1 cellular context compared by ENCODE assay signal in the genomic region with DNA sequence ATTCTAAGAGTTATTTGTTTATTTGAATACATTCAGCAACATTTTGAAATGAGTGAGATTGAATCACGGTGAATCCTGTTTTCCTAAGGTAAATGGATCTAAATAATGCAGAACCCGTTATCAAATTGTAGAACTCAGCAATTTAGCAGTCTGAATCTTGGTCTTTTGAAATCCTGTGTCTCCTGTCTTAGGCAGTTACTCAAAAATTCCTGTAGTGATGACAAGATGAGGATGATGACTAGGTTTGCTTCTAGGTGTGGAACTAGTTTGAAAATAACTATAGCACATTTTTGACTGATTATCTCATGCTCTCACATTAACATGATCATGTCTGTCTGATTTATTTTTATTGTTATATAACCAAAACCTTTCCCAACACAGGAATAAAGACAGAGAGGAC.
TF ChIP-seq lines count a peak whose summit lies in the region.

No MANE protein-coding gene starts in this region.

TF ChIP-seq in GM23338, 12 proteins besides CTCF, POLR2A, EP300 and RAD21 (continued from another document):
- TF ChIP-seq, protein P1, sequence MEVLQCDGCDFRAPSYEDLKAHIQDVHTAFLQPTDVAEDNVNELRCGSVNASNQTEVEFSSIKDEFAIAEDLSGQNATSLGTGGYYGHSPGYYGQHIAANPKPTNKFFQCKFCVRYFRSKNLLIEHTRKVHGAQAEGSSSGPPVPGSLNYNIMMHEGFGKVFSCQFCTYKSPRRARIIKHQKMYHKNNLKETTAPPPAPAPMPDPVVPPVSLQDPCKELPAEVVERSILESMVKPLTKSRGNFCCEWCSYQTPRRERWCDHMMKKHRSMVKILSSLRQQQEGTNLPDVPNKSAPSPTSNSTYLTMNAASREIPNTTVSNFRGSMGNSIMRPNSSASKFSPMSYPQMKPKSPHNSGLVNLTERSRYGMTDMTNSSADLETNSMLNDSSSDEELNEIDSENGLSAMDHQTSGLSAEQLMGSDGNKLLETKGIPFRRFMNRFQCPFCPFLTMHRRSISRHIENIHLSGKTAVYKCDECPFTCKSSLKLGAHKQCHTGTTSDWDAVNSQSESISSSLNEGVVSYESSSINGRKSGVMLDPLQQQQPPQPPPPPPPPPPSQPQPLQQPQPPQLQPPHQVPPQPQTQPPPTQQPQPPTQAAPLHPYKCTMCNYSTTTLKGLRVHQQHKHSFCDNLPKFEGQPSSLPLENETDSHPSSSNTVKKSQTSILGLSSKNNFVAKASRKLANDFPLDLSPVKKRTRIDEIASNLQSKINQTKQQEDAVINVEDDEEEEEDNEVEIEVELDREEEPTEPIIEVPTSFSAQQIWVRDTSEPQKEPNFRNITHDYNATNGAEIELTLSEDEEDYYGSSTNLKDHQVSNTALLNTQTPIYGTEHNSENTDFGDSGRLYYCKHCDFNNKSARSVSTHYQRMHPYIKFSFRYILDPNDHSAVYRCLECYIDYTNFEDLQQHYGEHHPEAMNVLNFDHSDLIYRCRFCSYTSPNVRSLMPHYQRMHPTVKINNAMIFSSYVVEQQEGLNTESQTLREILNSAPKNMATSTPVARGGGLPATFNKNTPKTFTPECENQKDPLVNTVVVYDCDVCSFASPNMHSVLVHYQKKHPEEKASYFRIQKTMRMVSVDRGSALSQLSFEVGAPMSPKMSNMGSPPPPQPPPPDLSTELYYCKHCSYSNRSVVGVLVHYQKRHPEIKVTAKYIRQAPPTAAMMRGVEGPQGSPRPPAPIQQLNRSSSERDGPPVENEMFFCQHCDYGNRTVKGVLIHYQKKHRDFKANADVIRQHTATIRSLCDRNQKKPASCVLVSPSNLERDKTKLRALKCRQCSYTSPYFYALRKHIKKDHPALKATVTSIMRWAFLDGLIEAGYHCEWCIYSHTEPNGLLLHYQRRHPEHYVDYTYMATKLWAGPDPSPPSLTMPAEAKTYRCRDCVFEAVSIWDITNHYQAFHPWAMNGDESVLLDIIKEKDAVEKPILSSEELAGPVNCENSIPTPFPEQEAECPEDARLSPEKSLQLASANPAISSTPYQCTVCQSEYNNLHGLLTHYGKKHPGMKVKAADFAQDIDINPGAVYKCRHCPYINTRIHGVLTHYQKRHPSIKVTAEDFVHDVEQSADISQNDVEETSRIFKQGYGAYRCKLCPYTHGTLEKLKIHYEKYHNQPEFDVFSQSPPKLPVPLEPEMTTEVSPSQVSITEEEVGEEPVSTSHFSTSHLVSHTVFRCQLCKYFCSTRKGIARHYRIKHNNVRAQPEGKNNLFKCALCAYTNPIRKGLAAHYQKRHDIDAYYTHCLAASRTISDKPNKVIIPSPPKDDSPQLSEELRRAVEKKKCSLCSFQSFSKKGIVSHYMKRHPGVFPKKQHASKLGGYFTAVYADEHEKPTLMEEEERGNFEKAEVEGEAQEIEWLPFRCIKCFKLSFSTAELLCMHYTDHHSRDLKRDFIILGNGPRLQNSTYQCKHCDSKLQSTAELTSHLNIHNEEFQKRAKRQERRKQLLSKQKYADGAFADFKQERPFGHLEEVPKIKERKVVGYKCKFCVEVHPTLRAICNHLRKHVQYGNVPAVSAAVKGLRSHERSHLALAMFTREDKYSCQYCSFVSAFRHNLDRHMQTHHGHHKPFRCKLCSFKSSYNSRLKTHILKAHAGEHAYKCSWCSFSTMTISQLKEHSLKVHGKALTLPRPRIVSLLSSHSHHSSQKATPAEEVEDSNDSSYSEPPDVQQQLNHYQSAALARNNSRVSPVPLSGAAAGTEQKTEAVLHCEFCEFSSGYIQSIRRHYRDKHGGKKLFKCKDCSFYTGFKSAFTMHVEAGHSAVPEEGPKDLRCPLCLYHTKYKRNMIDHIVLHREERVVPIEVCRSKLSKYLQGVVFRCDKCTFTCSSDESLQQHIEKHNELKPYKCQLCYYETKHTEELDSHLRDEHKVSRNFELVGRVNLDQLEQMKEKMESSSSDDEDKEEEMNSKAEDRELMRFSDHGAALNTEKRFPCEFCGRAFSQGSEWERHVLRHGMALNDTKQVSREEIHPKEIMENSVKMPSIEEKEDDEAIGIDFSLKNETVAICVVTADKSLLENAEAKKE (CRISPR knock-in tag; IDR thresholded peaks at IDR 0.05): no peak
- TF ChIP-seq CREB1 (CRISPR knock-in tag; IDR thresholded peaks at IDR 0.05; ENCODE audit: low read depth) (no peak), JUNB (IDR thresholded peaks at IDR 0.05; ENCODE audit: unreplicated experiment) (no peak)
- TF ChIP-seq, protein P2, sequence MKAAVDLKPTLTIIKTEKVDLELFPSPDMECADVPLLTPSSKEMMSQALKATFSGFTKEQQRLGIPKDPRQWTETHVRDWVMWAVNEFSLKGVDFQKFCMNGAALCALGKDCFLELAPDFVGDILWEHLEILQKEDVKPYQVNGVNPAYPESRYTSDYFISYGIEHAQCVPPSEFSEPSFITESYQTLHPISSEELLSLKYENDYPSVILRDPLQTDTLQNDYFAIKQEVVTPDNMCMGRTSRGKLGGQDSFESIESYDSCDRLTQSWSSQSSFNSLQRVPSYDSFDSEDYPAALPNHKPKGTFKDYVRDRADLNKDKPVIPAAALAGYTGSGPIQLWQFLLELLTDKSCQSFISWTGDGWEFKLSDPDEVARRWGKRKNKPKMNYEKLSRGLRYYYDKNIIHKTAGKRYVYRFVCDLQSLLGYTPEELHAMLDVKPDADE (IDR thresholded peaks at IDR 0.05): no peak
